Comparison of ENCODE assay signal across 8 cellular contexts in the genomic region with DNA sequence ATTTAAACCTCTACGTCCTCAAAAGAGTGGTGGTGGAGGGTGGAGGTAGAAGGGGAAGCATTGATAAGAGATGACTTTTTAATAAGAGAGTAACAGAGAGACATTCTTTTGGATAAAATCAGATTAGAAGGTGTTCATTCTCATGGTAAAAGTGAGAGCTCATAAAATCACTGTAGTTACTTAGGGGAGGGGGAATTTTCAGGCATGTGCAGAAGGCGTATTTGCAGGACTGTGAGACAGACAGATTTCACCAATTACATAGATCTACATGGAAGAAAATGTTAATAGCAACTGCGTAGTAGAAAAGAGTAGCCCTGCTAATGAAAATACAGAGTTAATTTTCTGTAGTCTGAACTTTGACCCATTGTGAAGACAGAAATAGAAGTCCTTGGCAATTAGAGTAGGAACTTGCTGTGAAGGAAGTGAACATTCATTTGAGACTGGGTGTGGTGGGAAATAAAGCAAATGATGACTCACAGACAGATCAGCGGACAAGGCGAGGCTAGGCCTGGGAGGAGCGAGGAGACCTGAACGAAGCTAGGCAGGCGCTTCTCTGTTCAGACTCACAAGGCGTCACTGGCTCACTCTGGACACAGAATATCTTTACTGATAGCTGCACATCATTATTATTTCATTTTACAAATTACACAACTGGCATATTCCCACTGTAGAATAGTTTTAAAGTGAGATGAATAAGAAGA. TPM values are rescaled to one million over a fixed set of nuclear protein-coding genes. Genes with fewer than 3 reads are reported as not detected.
A peak's percentile ranks its signal among the peaks of the same experiment; 100 is the strongest.
DNase-seq lines count a peak whose midpoint lies in the region; TF ChIP-seq lines count a peak whose summit lies in the region.

No MANE protein-coding gene starts in this region.

- no peaks in the 10 kb centered on the region for H3K27me3 Mint-ChIP-seq in Calu3 (ENCODE audit: unreplicated experiment)
- H3K27me3 Mint-ChIP-seq in activated naive CD4-positive, alpha-beta T cell treated with anti-CD3 and anti-CD28 coated beads, Interleukin-2, amount 50 U/mL, for 24 hours: no peaks in the 10 kb centered on the region

- peak; percentile 78 for DNase-seq in Calu3
- peak; percentile 90 for DNase-seq in NCI-H460 (ENCODE audit: extremely low read depth, low read depth)
- DNase-seq in hepatocyte (ENCODE audit: low spot score): peak; percentile 87
- DNase-seq in stimulated activated CD4-positive, alpha-beta T cell treated with anti-CD3 and anti-CD28 coated beads, Interleukin-4, amount 100 ng/mL, for 24 hours: peak; percentile 55
- no peak for DNase-seq in NCI-H2029 (lab: John Stamatoyannopoulos, UW)
- DNase-seq in cortex of kidney (lab: John Stamatoyannopoulos, UW): no peak
- DNase-seq in occipital lobe (lab: John Stamatoyannopoulos, UW): no peak

- no peaks in the 10 kb centered on the region for H4K20me1 ChIP-seq in hepatocyte (ENCODE audit: insufficient read depth, poor library complexity, severe bottlenecking)

- BruUV-seq in Calu3 (replicated peaks; lab: Mats Ljungman, UMichigan): no TSS peak

- no peak overlapping the region for H3K4me3 ChIP-seq in hepatocyte

- no peaks in the 10 kb centered on the region for H3K27me3 ChIP-seq in hepatocyte

- peaks cover 13% of the 10 kb centered on the region for H3K36me3 Mint-ChIP-seq in Calu3 (ENCODE audit: insufficient read depth, unreplicated experiment)
- no peaks in the 10 kb centered on the region for H3K36me3 Mint-ChIP-seq in activated naive CD4-positive, alpha-beta T cell treated with anti-CD3 and anti-CD28 coated beads, Interleukin-2, amount 50 U/mL, for 24 hours

- peak overlapping the region; percentile 41 for H3K4me3 Mint-ChIP-seq in Calu3 (ENCODE audit: low read depth, unreplicated experiment)
- H3K4me3 Mint-ChIP-seq in activated naive CD4-positive, alpha-beta T cell treated with anti-CD3 and anti-CD28 coated beads, Interleukin-2, amount 50 U/mL, for 24 hours: peak overlapping the region; percentile 16

- peaks cover 57% of the 10 kb centered on the region for H3K4me1 Mint-ChIP-seq in Calu3 (ENCODE audit: low read depth, unreplicated experiment)
- H3K4me1 Mint-ChIP-seq in activated naive CD4-positive, alpha-beta T cell treated with anti-CD3 and anti-CD28 coated beads, Interleukin-2, amount 50 U/mL, for 24 hours: peaks cover 63% of the 10 kb centered on the region

- H3K9me3 ChIP-seq in hepatocyte (ENCODE audit: low read depth): no peaks in the 10 kb centered on the region

- no peak overlapping the region for H2AFZ ChIP-seq in hepatocyte

- intact Hi-C loops in Calu3 (cut with micrococcal nuclease; ENCODE audit: unreplicated experiment): loop anchor here (2.0 to 5.0 kb wide), 2 partner anchors 117 to 121 kb away; no protein-coding TSS in a partner anchor

- H3K4me1 ChIP-seq in hepatocyte (ENCODE audit: insufficient read depth): peaks cover 24% of the 10 kb centered on the region

- WGBS in hepatocyte (ENCODE audit: low lambda C conversion rate, missing lambda C conversion rate): 48% methylated on average over 9 of the region's 9 CpGs

- no peaks in the 10 kb centered on the region for H3K36me3 ChIP-seq in hepatocyte (replicated peaks; ENCODE audit: insufficient read depth, low read depth)

- H3K9me3 Mint-ChIP-seq in Calu3 (ENCODE audit: low read depth, unreplicated experiment): no peaks in the 10 kb centered on the region
- no peaks in the 10 kb centered on the region for H3K9me3 Mint-ChIP-seq in activated naive CD4-positive, alpha-beta T cell treated with anti-CD3 and anti-CD28 coated beads, Interleukin-2, amount 50 U/mL, for 24 hours

- TF ChIP-seq CTCF in Calu3 (IDR thresholded peaks at IDR 0.05; ENCODE audit: unreplicated experiment) (no peak), hepatocyte (IDR thresholded peaks at IDR 0.05; ENCODE audit: poor library complexity) (no peak)

- H3K9me2 ChIP-seq in hepatocyte (replicated peaks; ENCODE audit: insufficient read depth): no peaks in the 10 kb centered on the region

- peak overlapping the region; percentile 34 for H3K4me2 ChIP-seq in hepatocyte

- peak overlapping the region; percentile 89 for H3K27ac ChIP-seq in hepatocyte

- peak overlapping the region; percentile 93 for H3K27ac Mint-ChIP-seq in Calu3 (ENCODE audit: unreplicated experiment)
- H3K27ac Mint-ChIP-seq in activated naive CD4-positive, alpha-beta T cell treated with anti-CD3 and anti-CD28 coated beads, Interleukin-2, amount 50 U/mL, for 24 hours: peak overlapping the region; percentile 13

- no peaks in the 10 kb centered on the region for H3K79me2 ChIP-seq in hepatocyte

- CTCF ChIA-PET in Calu3 (lab: Charles Lee): interaction anchor here (0.6 to 1.4 kb wide), 3 partner anchors 11 to 386 kb away, joined by 3 read pairs; no protein-coding TSS in a partner anchor

RNA-seq across cellular contexts. Expression of a gene that starts 57.2 kb away (rescaled TPM):
- total RNA-seq in Calu3 (2022): not detected in 2 replicates
- total RNA-seq in NCI-H460 (2014; rRNA removed; shearing (Covaris generic)): not detected in 2 replicates
- not detected in 2 replicates for polyA plus RNA-seq in NCI-H460 (2014; cell fraction: nucleus; rRNA removed)
- total RNA-seq in hepatocyte: not detected in 2 replicates
- polyA plus RNA-seq in hepatocyte: not detected in 2 replicates
- 0.31 TPM for total RNA-seq in occipital lobe

Comparison
In these comparisons a context has a peak if more than half of its experiments do, and no peak if none do; other contexts are left out.
1. DNase-seq: peak in Calu3 (single experiment), NCI-H460 (single experiment), hepatocyte (single experiment) and stimulated activated CD4-positive, alpha-beta T cell treated with anti-CD3 and anti-CD28 coated beads, Interleukin-4, amount 100 ng/mL, for 24 hours (single experiment); none in NCI-H2029 (single experiment), cortex of kidney (single experiment) and occipital lobe (single experiment).